25 cellular contexts compared by ENCODE assay signal in the genomic region with DNA sequence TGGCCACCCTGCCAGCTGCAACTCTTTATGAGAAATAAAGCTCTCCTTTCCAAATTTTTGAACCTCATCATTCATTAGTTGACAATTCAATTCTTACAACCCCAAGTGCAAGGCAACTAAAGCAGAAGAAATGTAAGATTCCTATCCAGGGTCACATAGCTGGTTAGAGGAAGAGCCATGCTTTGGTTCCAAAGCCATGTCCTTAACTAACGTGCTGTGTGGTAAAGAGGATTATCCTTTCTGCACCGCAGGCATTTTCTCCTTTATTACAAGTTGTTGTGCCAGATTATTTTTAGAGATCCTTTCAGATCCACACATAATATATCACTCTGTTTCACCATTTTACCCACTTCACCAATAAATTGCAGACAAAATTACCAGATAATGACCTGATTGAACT. TPM values are rescaled to one million over a fixed set of nuclear protein-coding genes. Genes with fewer than 3 reads are reported as not detected.
DNase-seq lines count a peak whose midpoint lies in the region; ATAC-seq, FAIRE-seq and TF ChIP-seq lines count a peak whose summit lies in the region.
"Had no signal": no experiment of that assay in that cellular context is flagged by ENCODE, and none has a peak within 500 bp of the region (broad histone marks: within the 10 kb centered on the region; RNA-seq: fewer than 3 reads in every experiment).

No MANE protein-coding gene starts in this region.

- H3K79me2 ChIP-seq in HCT116 (ENCODE audit: insufficient read depth, low read length): no peaks in the 10 kb centered on the region

- ATAC-seq in A549: no peak
- no peak for ATAC-seq in HCT116
- no peak for ATAC-seq in Panc1
- ATAC-seq in CD8-positive, alpha-beta T cell: no peak
- no peak for ATAC-seq in gastrocnemius medialis
- ATAC-seq: GM12878 had no signal

- no peak overlapping the region for H3K4me3 ChIP-seq in A549
- no peak overlapping the region for H3K4me3 ChIP-seq in HCT116 (replicated peaks in 1 of 2; ENCODE audit: low read depth in 1 of 2, low read length in 2 of 2)
- no peak overlapping the region for H3K4me3 ChIP-seq in Panc1 (ENCODE audit: low read depth in 2 of 2, low read length in 2 of 2)
- no peak overlapping the region for H3K4me3 ChIP-seq in CD8-positive, alpha-beta T cell (ENCODE audit: low read depth, low read length)
- no peak overlapping the region for H3K4me3 ChIP-seq in gastrocnemius medialis
- H3K4me3 ChIP-seq: GM12878, HAP-1 had no signal

- peaks cover 5% of the 10 kb centered on the region for H3K27me3 Mint-ChIP-seq in CD8-positive, alpha-beta T cell (ENCODE audit: low read depth)

- H3K9me3 Mint-ChIP-seq in CD8-positive, alpha-beta T cell: no peaks in the 10 kb centered on the region

- H3K36me3 Mint-ChIP-seq in CD8-positive, alpha-beta T cell: no peaks in the 10 kb centered on the region
- H3K36me3 Mint-ChIP-seq: CD4-positive, CD25-positive, alpha-beta regulatory T cell had no signal

- no peaks in the 10 kb centered on the region for H3K4me1 Mint-ChIP-seq in CD8-positive, alpha-beta T cell (ENCODE audit: low read depth)
- H3K4me1 Mint-ChIP-seq: CD4-positive, CD25-positive, alpha-beta regulatory T cell had no signal

- POLR2A ChIA-PET in A549 (lab: Yijun Ruan, JAX) (interaction anchor here (0.8 to 2.6 kb wide), 2 partner anchors 31 to 35 kb away, joined by 3 to 8 read pairs; no protein-coding TSS in a partner anchor), HCT116 (lab: Charles Lee) (no interaction called here), Panc1 (lab: Charles Lee) (no interaction called here)
- POLR2A ChIA-PET in CD8-positive, alpha-beta T cell (lab: Charles Lee): no interaction called here

- peak overlapping the region; percentile 87 to 91 for H3K27ac ChIP-seq in A549
- H3K27ac ChIP-seq in HCT116 (ENCODE audit: low read depth, low read length): no peak overlapping the region
- peak overlapping the region; percentile 99 for H3K27ac ChIP-seq in Panc1 (ENCODE audit: low read length)
- H3K27ac ChIP-seq in CD8-positive, alpha-beta T cell (ENCODE audit: low read depth, low read length): no peak overlapping the region
- H3K27ac ChIP-seq in gastrocnemius medialis: no peak overlapping the region

- CTCF ChIA-PET in A549 (lab: Yijun Ruan, JAX) (interaction anchor here (0.9 to 4.5 kb wide), 7 partner anchors 15 to 192 kb away, joined by 3 to 17 read pairs (median 4); partner anchors contain the start of gene TM4SF18), HCT116 (lab: Charles Lee) (no interaction called here), Panc1 (lab: Charles Lee) (no interaction called here)
- CTCF ChIA-PET in CD8-positive, alpha-beta T cell (lab: Charles Lee): interaction anchor here (0.8 to 1.0 kb wide), 2 partner anchors 8 to 177 kb away, joined by 4 to 5 read pairs; no protein-coding TSS in a partner anchor

- intact Hi-C loops in HCT116 (cut with micrococcal nuclease) (no loop called here), Panc1 (cut with micrococcal nuclease; ENCODE audit: unreplicated experiment) (no loop called here), gastrocnemius medialis (cut with DNase I; ENCODE audit: low total_unique reads) (no loop called here)
- intact Hi-C loops in CD8-positive, alpha-beta T cell (cut with DNase I, micrococcal nuclease): no loop called here

- no peaks in the 10 kb centered on the region; the same call in 2 of the 3 replicates for H3K9me3 ChIP-seq in A549
- H3K9me3 ChIP-seq in HCT116 (ENCODE audit: control insufficient read depth in 1 of 2, insufficient read depth in 1 of 2, low read depth in 1 of 2, low read length in 2 of 2): no peaks in the 10 kb centered on the region
- peaks cover 37% of the 10 kb centered on the region; the same call in 1 of the 2 replicates for H3K9me3 ChIP-seq in Panc1 (ENCODE audit: control insufficient read depth, insufficient read depth, low read depth, low read length)
- H3K9me3 ChIP-seq in CD8-positive, alpha-beta T cell (ENCODE audit: low read length): no peaks in the 10 kb centered on the region
- H3K9me3 ChIP-seq in gastrocnemius medialis: no peaks in the 10 kb centered on the region
- H3K9me3 ChIP-seq: HAP-1 had no signal

- TF ChIP-seq CTCF in A549 (IDR thresholded peaks at IDR 0.05): no peak
- no peak for TF ChIP-seq CTCF in HCT116 (IDR thresholded peaks at IDR 0.05 in 2 of 3, conservative IDR thresholded peaks at IDR 0.05 in 1 of 3; ENCODE audit: borderline replicate concordance in 1 of 3, insufficient read depth in 1 of 3, low read depth in 2 of 3, low read length in 2 of 3)
- no peak for TF ChIP-seq CTCF in Panc1 (IDR thresholded peaks at IDR 0.05)
- no peak for TF ChIP-seq CTCF in CD8-positive, alpha-beta T cell (IDR thresholded peaks at IDR 0.05)
- TF ChIP-seq CTCF in gastrocnemius medialis (IDR thresholded peaks at IDR 0.05 in 4 of 5, conservative IDR thresholded peaks at IDR 0.05 in 1 of 5): no peak

- H3K9me2 ChIP-seq in HCT116 (ENCODE audit: insufficient read depth): no peaks in the 10 kb centered on the region

- no peak for TF ChIP-seq RAD21 in A549 (conservative IDR thresholded peaks at IDR 0.05 in 1 of 2, IDR thresholded peaks at IDR 0.05 in 1 of 2)
- TF ChIP-seq RAD21 in HCT116 (IDR thresholded peaks at IDR 0.05; ENCODE audit: low read depth): no peak

- no peaks in the 10 kb centered on the region for H4K20me1 ChIP-seq in HCT116 (ENCODE audit: insufficient read depth)

- FAIRE-seq in A549 (lab: Jason Lieb, UNC): no peak
- FAIRE-seq: GM12878 had no signal

- DNase-seq in A549 (ENCODE audit: low read depth in 1 of 2, low spot score in 1 of 2) (no peak), HCT116 (ENCODE audit: low read depth, low spot score) (no peak), Panc1 (ENCODE audit: low read depth, low spot score) (no peak), myocyte (ENCODE audit: low read depth) (peak; percentile 53), hippocampal formation (lab: John Stamatoyannopoulos, UW) (no peak), NCI-H2227 (lab: John Stamatoyannopoulos, UW; ENCODE audit: unreplicated experiment) (no peak), gastrocnemius medialis (no peak)
- no peak for DNase-seq in CD8-positive, alpha-beta T cell
- DNase-seq: CD4-positive, CD25-positive, alpha-beta regulatory T cell; COR-L47; DMS 273 treated with DMSO at 0.1 percent for 48 hours; DMS79 treated with DMSO at 0.1 percent for 48 hours; Karpas-422; MM.1S; NCI-H1092; NCI-H1436; NCI-H187 treated with DMSO at 0.1 percent for 48 hours; NCI-H2227 treated with DMSO at 0.1 percent for 48 hours; NCI-H510A treated with DMSO at 0.1 percent for 48 hours; NCI-H748 treated with DMSO at 0.1 percent for 48 hours; RPMI8226; SHP77 had no signal

- BruUV-seq in HCT116 (replicated peaks; lab: Mats Ljungman, UMichigan) (no TSS peak), Panc1 (replicated peaks; lab: Mats Ljungman, UMichigan) (no TSS peak)

- RAD21 ChIA-PET in HCT116 (lab: Charles Lee; ENCODE audit: low non-redundant PET in 1 of 2, low total read pairs in 2 of 2, uncharacterized antibody in 2 of 2, unreplicated experiment in 2 of 2): no interaction called here

- peak overlapping the region; percentile 36 for H2AFZ ChIP-seq in HCT116 (ENCODE audit: low read depth, low read length, poor library complexity, severe bottlenecking)

- no peak overlapping the region for H3K27ac Mint-ChIP-seq in CD8-positive, alpha-beta T cell

- TF ChIP-seq EP300 in A549 (IDR thresholded peaks at IDR 0.05): no peak

- H3K4me1 ChIP-seq in A549 (peaks cover 49% of the 10 kb centered on the region), HCT116 (ENCODE audit: control insufficient read depth in 1 of 2, insufficient read depth in 2 of 2, low read length in 2 of 2) (peaks cover 25 to 46% of the 10 kb centered on the region in 2 experiments), Panc1 (ENCODE audit: control insufficient read depth, insufficient read depth, low read length) (peaks cover 44% of the 10 kb centered on the region), gastrocnemius medialis (peaks cover 12 to 43% of the 10 kb centered on the region in 2 donors)
- H3K4me1 ChIP-seq in CD8-positive, alpha-beta T cell (ENCODE audit: insufficient read depth, low read length): no peaks in the 10 kb centered on the region

- TF ChIP-seq POLR2A in A549 (IDR thresholded peaks at IDR 0.05; ENCODE audit: low read length): no peak
- no peak for TF ChIP-seq POLR2A in HCT116 (IDR thresholded peaks at IDR 0.05; ENCODE audit: borderline replicate concordance, extremely low read depth, insufficient read depth, insufficient read length)
- no peak for TF ChIP-seq POLR2A in gastrocnemius medialis (IDR thresholded peaks at IDR 0.05)

- no peak overlapping the region for H3K9ac ChIP-seq in HCT116 (ENCODE audit: low read length)

- H3K27me3 ChIP-seq in HCT116 (ENCODE audit: insufficient read depth, low read length) (no peaks in the 10 kb centered on the region), Panc1 (ENCODE audit: control insufficient read depth, insufficient read depth, low read length) (no peaks in the 10 kb centered on the region), gastrocnemius medialis (no peaks in the 10 kb centered on the region)
- no peaks in the 10 kb centered on the region for H3K27me3 ChIP-seq in CD8-positive, alpha-beta T cell (ENCODE audit: insufficient read depth, low read length)

- H3K4me3 Mint-ChIP-seq in CD8-positive, alpha-beta T cell: no peak overlapping the region
- H3K4me3 Mint-ChIP-seq: CD4-positive, CD25-positive, alpha-beta regulatory T cell had no signal

- in situ Hi-C loops in Panc1 (cut with HindIII; ENCODE audit: low pct_unique_long_range_greater_than_20kb, low sequenced_read_pairs) (no loop called here), gastrocnemius medialis (cut with MboI; ENCODE audit: low sequenced_read_pairs in 4 of 4) (no loop called here)

- H3K36me3 ChIP-seq in HCT116 (ENCODE audit: control insufficient read depth in 1 of 2, insufficient read depth in 2 of 2, low read length in 2 of 2): no peaks in the 10 kb centered on the region
- no peaks in the 10 kb centered on the region for H3K36me3 ChIP-seq in Panc1 (ENCODE audit: control insufficient read depth, insufficient read depth, low read length)
- H3K36me3 ChIP-seq in CD8-positive, alpha-beta T cell (ENCODE audit: insufficient read depth, low read length): no peaks in the 10 kb centered on the region
- H3K36me3 ChIP-seq in gastrocnemius medialis: no peaks in the 10 kb centered on the region
- H3K36me3 ChIP-seq: HAP-1 had no signal

- peak overlapping the region; percentile 78 for H3K4me2 ChIP-seq in A549
- H3K4me2 ChIP-seq in HCT116 (ENCODE audit: low read length): no peak overlapping the region

- 89% methylated on average over 2 of the region's 2 CpGs for WGBS in A549 (ENCODE audit: missing lambda C conversion rate)

RNA-seq across cellular contexts. Expression of gene TM4SF18, which starts 36.5 kb away (rescaled TPM):
- polyA plus RNA-seq in A549 (2011; rRNA removed) (99.8 and 123 TPM in 2 replicates), A549 (2017; fragmentation: RNase III; extraction: RNeasy Plus Mini Kit Qiagen cat#74134 plus additional on column Dnase treatment) (49.7 to 57.7 TPM (median 51.3 TPM) in 3 replicates)
- 26.9 and 28.8 TPM in 2 replicates for polyA plus RNA-seq in A549 (2012; cell fraction: cytosol; rRNA removed)
- 11.2 and 16.8 TPM in 2 replicates for polyA plus RNA-seq in A549 (2012; cell fraction: nucleus; rRNA removed)
- 34.2 and 42.8 TPM in 2 replicates for polyA minus RNA-seq in A549 (2011; rRNA and poly(A)+ RNA removed)
- total RNA-seq in HCT116 (2021; ENCODE audit: unreplicated experiment) (0.34 TPM), Panc1 (2021; ENCODE audit: unreplicated experiment) (54.5 TPM), myocyte (0.19 TPM in 1 of 2 replicates, not detected in the other), gastrocnemius medialis (10 to 100 TPM in 1 of 4 donors, 1 to 10 TPM in 3; 4.1 to 13.6 (median 5.9) TPM)
- polyA plus RNA-seq in HCT116 (2012): 0.77 and 1.2 TPM in 2 replicates
- polyA plus RNA-seq in Panc1 (2012; ENCODE audit: insufficient read length): 34.5 TPM
- polyA plus RNA-seq in myocyte (2012): not detected
- not detected for total RNA-seq in CD8-positive, alpha-beta T cell
- total RNA-seq: CD4-positive, CD25-positive, alpha-beta regulatory T cell; GM12878; OCI-LY7 had no signal
- polyA plus RNA-seq: CD4-positive, CD25-positive, alpha-beta regulatory T cell had no signal

Comparison
In these comparisons a context has a peak if more than half of its experiments do, and no peak if none do; other contexts are left out.
1. H3K27ac ChIP-seq: peak in A549 (2 of 2) and Panc1 (single experiment); none in HCT116 (single experiment), CD8-positive, alpha-beta T cell (single experiment) and gastrocnemius medialis (0 of 4).
2. CTCF ChIA-PET loops: an anchor here in A549 (0.9 to 4.5 kb wide) and CD8-positive, alpha-beta T cell (0.8 to 1.0 kb wide); none called in HCT116 and Panc1.